In the genomic region with DNA sequence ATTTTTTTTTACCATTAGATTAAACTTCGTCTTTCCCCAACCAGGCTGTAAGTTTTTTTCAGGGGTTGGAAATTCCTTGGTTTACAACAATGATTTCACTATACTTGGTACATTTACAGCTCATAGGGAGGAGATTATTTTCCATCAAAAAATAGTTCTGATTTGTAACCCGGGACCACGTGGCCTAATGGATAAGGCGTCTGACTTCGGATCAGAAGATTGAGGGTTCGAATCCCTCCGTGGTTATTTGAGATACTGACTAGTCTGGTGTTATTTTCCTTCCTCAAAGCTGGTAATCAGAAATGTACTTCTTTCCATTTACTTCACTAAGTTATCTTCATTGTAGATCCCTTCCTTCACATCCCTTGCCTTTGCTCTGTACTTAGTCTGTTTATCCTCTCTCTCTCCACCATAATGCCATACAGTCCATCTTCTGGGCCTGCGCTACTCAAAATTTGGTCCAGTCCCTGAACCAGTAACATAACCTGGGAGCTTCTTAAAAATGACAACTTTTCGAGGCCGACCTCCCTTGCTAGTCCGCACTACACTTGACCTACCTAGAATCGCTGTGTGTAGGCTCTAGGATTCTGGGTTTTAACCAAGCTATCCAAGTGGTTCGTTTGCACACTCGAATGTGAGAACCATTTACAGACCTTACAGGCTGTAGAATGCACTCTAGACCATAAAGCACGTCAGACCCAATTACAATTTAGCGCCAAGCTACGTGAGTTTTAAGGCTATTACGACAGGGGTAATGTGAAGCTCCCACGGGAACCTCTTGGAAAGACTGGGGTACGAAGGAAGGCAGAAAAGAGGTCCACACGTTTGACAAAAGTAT, we compare ENCODE assay signal across 8 cellular contexts. TPM values are rescaled to one million over a fixed set of nuclear protein-coding genes. Genes with fewer than 3 reads are reported as not detected.
DNase-seq lines count a peak whose midpoint lies in the region; ATAC-seq and TF ChIP-seq lines count a peak whose summit lies in the region.

No MANE protein-coding gene starts in this region.

- H3K4me3 Mint-ChIP-seq in activated CD4-positive, alpha-beta memory T cell treated with anti-CD3 and anti-CD28 coated beads, Interleukin-2, amount 10 ng/mL, durations not matched to agents 7 days and 5 days = peak overlapping the region; percentile 81

- H3K36me3 ChIP-seq in mucosa of rectum (ENCODE audit: control insufficient read depth in 2 of 2, insufficient read depth in 2 of 2, low read length in 2 of 2) = no peaks in the 10 kb centered on the region
- no peaks in the 10 kb centered on the region for H3K36me3 ChIP-seq in tibial artery

- H3K4me3 ChIP-seq in epithelial cell of proximal tubule (ENCODE audit: low read depth, low read length) (peak overlapping the region; percentile 52), mucosa of rectum (ENCODE audit: low read length in 2 of 2) (peak overlapping the region; percentile 68 to 78), tibial artery (peak overlapping the region; percentile 51 to 65)

- TF ChIP-seq CTCF in epithelial cell of proximal tubule (conservative IDR thresholded peaks at IDR 0.05; ENCODE audit: low read depth, low read length) (no peak), tibial artery (IDR thresholded peaks at IDR 0.05) (no peak), GM13977 (IDR thresholded peaks at IDR 0.05; ENCODE audit: extremely low read depth, insufficient read depth, missing control alignments) (no peak)

- no peak overlapping the region for H3K9ac ChIP-seq in mucosa of rectum (ENCODE audit: low read depth in 1 of 2, low read length in 2 of 2)

- POLR2A ChIA-PET in activated CD4-positive, alpha-beta memory T cell treated with anti-CD3 and anti-CD28 coated beads, Interleukin-2, amount 10 ng/mL, durations not matched to agents 7 days and 5 days (lab: Charles Lee) = interaction anchor here (0.8 to 3.9 kb wide), 18 partner anchors 8 to 272 kb away, joined by 3 to 30 read pairs (median 5); a partner anchor contains a TSS

- H3K27me3 ChIP-seq in mucosa of rectum (ENCODE audit: control insufficient read depth in 2 of 2, insufficient read depth in 2 of 2, low read length in 2 of 2) (peaks cover 10 to 16% of the 10 kb centered on the region in 2 donors), tibial artery (peaks cover 0 to 17% of the 10 kb centered on the region in 2 donors)

- no peaks in the 10 kb centered on the region for H3K9me3 Mint-ChIP-seq in activated CD4-positive, alpha-beta memory T cell treated with anti-CD3 and anti-CD28 coated beads, Interleukin-2, amount 10 ng/mL, durations not matched to agents 7 days and 5 days

- DNase-seq in G401 (ENCODE audit: low spot score) = peak; percentile 83
- DNase-seq in NCI-H69 (lab: John Stamatoyannopoulos, UW) = peak; percentile 95
- DNase-seq in activated CD4-positive, alpha-beta memory T cell treated with anti-CD3 and anti-CD28 coated beads, Interleukin-2, amount 10 ng/mL, durations not matched to agents 7 days and 5 days = peak; percentile 54
- DNase-seq in epithelial cell of proximal tubule (ENCODE audit: low read depth) = no peak
- DNase-seq in tibial artery = peak in 1 of 2 donors; percentile 50
- no peak for DNase-seq in GM13977 (ENCODE audit: low spot score)

- ATAC-seq in HG03196 (IDR thresholded peaks at IDR 0.05; ENCODE audit: unreplicated experiment) = peak; percentile 50

- H3K27ac Mint-ChIP-seq in activated CD4-positive, alpha-beta memory T cell treated with anti-CD3 and anti-CD28 coated beads, Interleukin-2, amount 10 ng/mL, durations not matched to agents 7 days and 5 days = peak overlapping the region; percentile 70

- H3K4me1 ChIP-seq in mucosa of rectum (ENCODE audit: control insufficient read depth in 2 of 2, insufficient read depth in 2 of 2, low read length in 2 of 2) = peaks cover 0 to 5% of the 10 kb centered on the region in 2 donors
- H3K4me1 ChIP-seq in tibial artery = peaks cover 0 to 10% (median 5%) of the 10 kb centered on the region in 4 donors

- H3K27me3 Mint-ChIP-seq in activated CD4-positive, alpha-beta memory T cell treated with anti-CD3 and anti-CD28 coated beads, Interleukin-2, amount 10 ng/mL, durations not matched to agents 7 days and 5 days = peaks cover 25% of the 10 kb centered on the region

- H3K27ac ChIP-seq in mucosa of rectum (ENCODE audit: low read depth in 2 of 2, low read length in 2 of 2) (no peak overlapping the region), tibial artery (peak overlapping the region; percentile 29 to 38)

- H3K4me1 Mint-ChIP-seq in activated CD4-positive, alpha-beta memory T cell treated with anti-CD3 and anti-CD28 coated beads, Interleukin-2, amount 10 ng/mL, durations not matched to agents 7 days and 5 days = peaks cover 38% of the 10 kb centered on the region

- intact Hi-C loops in tibial artery (cut with DNase I; ENCODE audit: low total_unique reads) = no loop called here

- H3K9me3 ChIP-seq in mucosa of rectum (ENCODE audit: control insufficient read depth in 2 of 2, low read length in 2 of 2) = no peaks in the 10 kb centered on the region
- H3K9me3 ChIP-seq in tibial artery = no peaks in the 10 kb centered on the region

- in situ Hi-C loops in G401 (cut with HindIII; ENCODE audit: low sequenced_read_pairs) (no loop called here), GM13977 (cut with MboI; ENCODE audit: low pct_unique_long_range_greater_than_20kb, low sequenced_read_pairs, unreplicated experiment) (no loop called here)

- CTCF ChIA-PET in activated CD4-positive, alpha-beta memory T cell treated with anti-CD3 and anti-CD28 coated beads, Interleukin-2, amount 10 ng/mL, durations not matched to agents 7 days and 5 days (lab: Charles Lee) = interaction anchor here (0.7 to 2.5 kb wide), 18 partner anchors 9 to 273 kb away, joined by 3 to 15 read pairs (median 4); a partner anchor contains a TSS

- no peaks in the 10 kb centered on the region for H3K36me3 Mint-ChIP-seq in activated CD4-positive, alpha-beta memory T cell treated with anti-CD3 and anti-CD28 coated beads, Interleukin-2, amount 10 ng/mL, durations not matched to agents 7 days and 5 days (ENCODE audit: low read depth)

RNA-seq across cellular contexts. Expression of a gene that starts 42.1 kb away (rescaled TPM):
- total RNA-seq in G401 (2014; rRNA removed; shearing (Covaris generic)) = 1.2 and 3.0 TPM in 2 replicates
- 100 to 1,000 TPM; 120 to 130 TPM for total RNA-seq in activated CD4-positive, alpha-beta memory T cell treated with anti-CD3 and anti-CD28 coated beads, Interleukin-2, amount 10 ng/mL, durations not matched to agents 7 days and 5 days
- 14.3 and 15.0 TPM in 2 replicates for total RNA-seq in epithelial cell of proximal tubule

Comparison
In these comparisons a context has a peak if more than half of its experiments do, and no peak if none do; other contexts are left out.
1. DNase-seq: peak in G401 (single experiment), NCI-H69 (single experiment) and activated CD4-positive, alpha-beta memory T cell treated with anti-CD3 and anti-CD28 coated beads, Interleukin-2, amount 10 ng/mL, durations not matched to agents 7 days and 5 days (single experiment); none in epithelial cell of proximal tubule (single experiment) and GM13977 (single experiment).
2. H3K27ac ChIP-seq: peak in tibial artery (2 of 2); none in mucosa of rectum (0 of 2).
3. Peak in every context shown above with its lines, with median percentiles within 50 percentile points of each other: H3K4me3 ChIP-seq.